1 cellular context compared by ENCODE assay signal in the genomic region with DNA sequence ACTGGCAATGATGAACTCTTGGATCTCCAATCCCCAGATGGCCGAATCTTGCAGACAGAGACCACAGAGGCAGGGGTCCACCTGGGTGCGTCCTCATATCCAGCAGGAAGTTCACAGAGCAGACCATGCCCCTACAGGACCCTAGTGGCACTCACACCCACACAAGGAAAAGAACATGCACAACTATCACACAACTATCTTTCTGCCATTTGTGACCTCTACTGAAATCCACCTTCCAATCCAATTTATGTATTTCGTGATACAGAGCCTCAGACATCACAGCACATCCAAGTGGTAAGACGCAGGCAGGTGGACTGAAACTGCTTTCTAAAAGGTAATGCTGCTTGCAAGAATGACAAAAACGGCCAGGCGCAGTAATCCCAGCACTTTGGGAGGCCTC.
TF ChIP-seq lines count a peak whose summit lies in the region.

No MANE protein-coding gene starts in this region.

TF ChIP-seq in K562, 482 proteins besides CTCF, POLR2A, EP300 and RAD21:
- TF ChIP-seq POLR2AphosphoS5 (IDR thresholded peaks at IDR 0.05; ENCODE audit: control insufficient read depth, insufficient read depth, low read depth, low read length) (no peak), HMG20B (CRISPR knock-in tag; IDR thresholded peaks at IDR 0.05) (no peak), ZNF75A (CRISPR knock-in tag; IDR thresholded peaks at IDR 0.05) (no peak), DIDO1 (tag; IDR thresholded peaks at IDR 0.05; ENCODE audit: low read depth) (no peak), ZNF165 (CRISPR knock-in tag; IDR thresholded peaks at IDR 0.05; ENCODE audit: borderline replicate concordance) (no peak), MAFG (tag; conservative IDR thresholded peaks at IDR 0.05) (no peak), ZNF507 (tag; conservative IDR thresholded peaks at IDR 0.05) (no peak), ETV5 (CRISPR knock-in tag; IDR thresholded peaks at IDR 0.05; ENCODE audit: low read depth) (no peak), DPF2 (IDR thresholded peaks at IDR 0.05) (no peak), CBFA2T3 (IDR thresholded peaks at IDR 0.05) (no peak), CREB1 (IDR thresholded peaks at IDR 0.05) (no peak), CREB1 (CRISPR knock-in tag; IDR thresholded peaks at IDR 0.05) (no peak), KDM4B (IDR thresholded peaks at IDR 0.05; ENCODE audit: borderline replicate concordance in 2 of 2, low read depth in 1 of 2) (no peak), ZNF764 (CRISPR knock-in tag; IDR thresholded peaks at IDR 0.05; ENCODE audit: low read depth) (no peak), BMI1 (IDR thresholded peaks at IDR 0.05; ENCODE audit: low read length) (no peak), CEBPG (CRISPR knock-in tag; IDR thresholded peaks at IDR 0.05) (no peak), CEBPG (tag; conservative IDR thresholded peaks at IDR 0.05 in 1 of 2, IDR thresholded peaks at IDR 0.05 in 1 of 2) (no peak)
- TF ChIP-seq, protein P1, sequence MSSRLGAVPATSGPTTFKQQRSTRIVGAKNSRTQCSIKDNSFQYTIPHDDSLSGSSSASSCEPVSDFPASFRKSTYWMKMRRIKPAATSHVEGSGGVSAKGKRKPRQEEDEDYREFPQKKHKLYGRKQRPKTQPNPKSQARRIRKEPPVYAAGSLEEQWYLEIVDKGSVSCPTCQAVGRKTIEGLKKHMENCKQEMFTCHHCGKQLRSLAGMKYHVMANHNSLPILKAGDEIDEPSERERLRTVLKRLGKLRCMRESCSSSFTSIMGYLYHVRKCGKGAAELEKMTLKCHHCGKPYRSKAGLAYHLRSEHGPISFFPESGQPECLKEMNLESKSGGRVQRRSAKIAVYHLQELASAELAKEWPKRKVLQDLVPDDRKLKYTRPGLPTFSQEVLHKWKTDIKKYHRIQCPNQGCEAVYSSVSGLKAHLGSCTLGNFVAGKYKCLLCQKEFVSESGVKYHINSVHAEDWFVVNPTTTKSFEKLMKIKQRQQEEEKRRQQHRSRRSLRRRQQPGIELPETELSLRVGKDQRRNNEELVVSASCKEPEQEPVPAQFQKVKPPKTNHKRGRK (tag; IDR thresholded peaks at IDR 0.05): no peak
- TF ChIP-seq, protein P2, sequence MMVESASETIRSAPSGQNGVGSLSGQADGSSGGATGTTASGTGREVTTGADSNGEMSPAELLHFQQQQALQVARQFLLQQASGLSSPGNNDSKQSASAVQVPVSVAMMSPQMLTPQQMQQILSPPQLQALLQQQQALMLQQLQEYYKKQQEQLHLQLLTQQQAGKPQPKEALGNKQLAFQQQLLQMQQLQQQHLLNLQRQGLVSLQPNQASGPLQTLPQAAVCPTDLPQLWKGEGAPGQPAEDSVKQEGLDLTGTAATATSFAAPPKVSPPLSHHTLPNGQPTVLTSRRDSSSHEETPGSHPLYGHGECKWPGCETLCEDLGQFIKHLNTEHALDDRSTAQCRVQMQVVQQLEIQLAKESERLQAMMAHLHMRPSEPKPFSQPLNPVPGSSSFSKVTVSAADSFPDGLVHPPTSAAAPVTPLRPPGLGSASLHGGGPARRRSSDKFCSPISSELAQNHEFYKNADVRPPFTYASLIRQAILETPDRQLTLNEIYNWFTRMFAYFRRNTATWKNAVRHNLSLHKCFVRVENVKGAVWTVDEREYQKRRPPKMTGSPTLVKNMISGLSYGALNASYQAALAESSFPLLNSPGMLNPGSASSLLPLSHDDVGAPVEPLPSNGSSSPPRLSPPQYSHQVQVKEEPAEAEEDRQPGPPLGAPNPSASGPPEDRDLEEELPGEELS (CRISPR knock-in tag; IDR thresholded peaks at IDR 0.05; ENCODE audit: borderline replicate concordance): no peak
- TF ChIP-seq, protein P3, sequence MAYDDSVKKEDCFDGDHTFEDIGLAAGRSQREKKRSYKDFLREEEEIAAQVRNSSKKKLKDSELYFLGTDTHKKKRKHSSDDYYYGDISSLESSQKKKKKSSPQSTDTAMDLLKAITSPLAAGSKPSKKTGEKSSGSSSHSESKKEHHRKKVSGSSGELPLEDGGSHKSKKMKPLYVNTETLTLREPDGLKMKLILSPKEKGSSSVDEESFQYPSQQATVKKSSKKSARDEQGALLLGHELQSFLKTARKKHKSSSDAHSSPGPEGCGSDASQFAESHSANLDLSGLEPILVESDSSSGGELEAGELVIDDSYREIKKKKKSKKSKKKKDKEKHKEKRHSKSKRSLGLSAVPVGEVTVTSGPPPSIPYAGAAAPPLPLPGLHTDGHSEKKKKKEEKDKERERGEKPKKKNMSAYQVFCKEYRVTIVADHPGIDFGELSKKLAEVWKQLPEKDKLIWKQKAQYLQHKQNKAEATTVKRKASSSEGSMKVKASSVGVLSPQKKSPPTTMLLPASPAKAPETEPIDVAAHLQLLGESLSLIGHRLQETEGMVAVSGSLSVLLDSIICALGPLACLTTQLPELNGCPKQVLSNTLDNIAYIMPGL (CRISPR knock-in tag; IDR thresholded peaks at IDR 0.05): no peak
